In the genomic region with DNA sequence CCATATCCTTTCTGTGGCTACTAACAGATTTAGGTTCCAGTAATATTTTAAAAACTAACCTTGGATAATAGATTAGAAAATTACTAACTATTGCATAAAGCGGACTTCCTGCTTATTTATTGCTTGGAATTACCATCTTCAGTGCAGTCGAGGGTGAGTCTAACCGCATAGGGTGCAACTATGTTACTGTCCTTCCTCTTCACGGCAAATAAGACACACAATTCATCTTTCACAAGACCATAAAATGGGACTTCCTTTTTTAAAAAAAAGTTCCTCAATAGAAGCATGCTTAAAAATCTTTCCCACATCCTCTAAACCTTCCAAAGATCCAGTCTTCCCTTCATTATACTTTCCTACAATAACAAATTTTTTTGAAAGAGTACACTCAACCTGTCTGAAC, we compare ENCODE assay signal across 11 cellular contexts. TPM values are rescaled to one million over a fixed set of nuclear protein-coding genes. Genes with fewer than 3 reads are reported as not detected.
DNase-seq lines count a peak whose midpoint lies in the region; TF ChIP-seq lines count a peak whose summit lies in the region.
"Had no signal": no experiment of that assay in that cellular context is flagged by ENCODE, and none has a peak within 500 bp of the region (broad histone marks: within the 10 kb centered on the region; RNA-seq: fewer than 3 reads in every experiment).

No MANE protein-coding gene starts in this region.

- no peaks in the 10 kb centered on the region for H3K27me3 Mint-ChIP-seq in activated naive CD8-positive, alpha-beta T cell treated with anti-CD3 and anti-CD28 coated beads for 36 hours
- no peaks in the 10 kb centered on the region for H3K27me3 Mint-ChIP-seq in osteocyte (ENCODE audit: unreplicated experiment)

- H3K9me3 Mint-ChIP-seq in activated naive CD8-positive, alpha-beta T cell treated with anti-CD3 and anti-CD28 coated beads for 36 hours: peaks cover 20% of the 10 kb centered on the region
- H3K9me3 Mint-ChIP-seq in osteocyte (ENCODE audit: unreplicated experiment): peaks cover 14% of the 10 kb centered on the region

- H3K4me1 Mint-ChIP-seq in activated naive CD8-positive, alpha-beta T cell treated with anti-CD3 and anti-CD28 coated beads for 36 hours: peaks cover 35% of the 10 kb centered on the region
- peaks cover 31% of the 10 kb centered on the region for H3K4me1 Mint-ChIP-seq in osteocyte (ENCODE audit: unreplicated experiment)

- H3K4me3 ChIP-seq in GM12875 (ENCODE audit: low read depth, low read length): peak overlapping the region; percentile 99

- DNase-seq in MV-4-11 (lab: John Stamatoyannopoulos, UW) (peak; percentile 94), osteocyte (ENCODE audit: extremely low spot score, unreplicated experiment) (no peak), NCI-H1105 (lab: John Stamatoyannopoulos, UW) (no peak), HCEC 1CT (no peak), NCI-H510A treated with DMSO at 0.1 percent for 48 hours (lab: John Stamatoyannopoulos, UW) (no peak)
- no peak for DNase-seq in activated naive CD8-positive, alpha-beta T cell treated with anti-CD3 and anti-CD28 coated beads for 36 hours
- DNase-seq in central memory CD4-positive, alpha-beta T cell: no peak
- DNase-seq: effector CD8-positive, alpha-beta T cell; left ventricle myocardium superior; stimulated activated CD4-positive, alpha-beta T cell treated with anti-CD3 and anti-CD28 coated beads, Interleukin-4, amount 100 ng/mL, for 4 hours had no signal

- H3K36me3 Mint-ChIP-seq in activated naive CD8-positive, alpha-beta T cell treated with anti-CD3 and anti-CD28 coated beads for 36 hours: peaks cover 65% of the 10 kb centered on the region
- H3K36me3 Mint-ChIP-seq in osteocyte (ENCODE audit: unreplicated experiment): peaks cover 31% of the 10 kb centered on the region

- no peak for TF ChIP-seq CTCF in GM12875 (IDR thresholded peaks at IDR 0.05; ENCODE audit: borderline replicate concordance, insufficient read depth, low read depth, low read length)
- no peak for TF ChIP-seq CTCF in osteocyte (IDR thresholded peaks at IDR 0.05)

- peak overlapping the region; percentile 87 for H3K4me3 Mint-ChIP-seq in activated naive CD8-positive, alpha-beta T cell treated with anti-CD3 and anti-CD28 coated beads for 36 hours
- H3K4me3 Mint-ChIP-seq in osteocyte (ENCODE audit: unreplicated experiment): peak overlapping the region; percentile 14

- H3K27ac Mint-ChIP-seq in activated naive CD8-positive, alpha-beta T cell treated with anti-CD3 and anti-CD28 coated beads for 36 hours: peak overlapping the region; percentile 13
- no peak overlapping the region for H3K27ac Mint-ChIP-seq in osteocyte (ENCODE audit: unreplicated experiment)

RNA-seq across cellular contexts. Expression of a gene that starts 2.1 kb away (rescaled TPM):
- total RNA-seq in activated naive CD8-positive, alpha-beta T cell treated with anti-CD3 and anti-CD28 coated beads for 36 hours: 10 to 100 TPM; 36.1 to 45.9 TPM
- 19.8 and 21.3 TPM in 2 replicates for total RNA-seq in osteocyte

RNA-seq across cellular contexts. Expression of a gene that starts 2.2 kb away (rescaled TPM):
- total RNA-seq in activated naive CD8-positive, alpha-beta T cell treated with anti-CD3 and anti-CD28 coated beads for 36 hours: 10 to 100 TPM; 86.3 to 88.8 TPM
- 9.0 and 9.7 TPM in 2 replicates for total RNA-seq in osteocyte

RNA-seq across cellular contexts. Expression of a gene that starts 60.0 kb away (rescaled TPM):
- total RNA-seq in activated naive CD8-positive, alpha-beta T cell treated with anti-CD3 and anti-CD28 coated beads for 36 hours: 1 to 10 TPM; 2.3 to 3.5 TPM
- total RNA-seq in osteocyte: 3.0 and 3.5 TPM in 2 replicates
